In the genomic region with DNA sequence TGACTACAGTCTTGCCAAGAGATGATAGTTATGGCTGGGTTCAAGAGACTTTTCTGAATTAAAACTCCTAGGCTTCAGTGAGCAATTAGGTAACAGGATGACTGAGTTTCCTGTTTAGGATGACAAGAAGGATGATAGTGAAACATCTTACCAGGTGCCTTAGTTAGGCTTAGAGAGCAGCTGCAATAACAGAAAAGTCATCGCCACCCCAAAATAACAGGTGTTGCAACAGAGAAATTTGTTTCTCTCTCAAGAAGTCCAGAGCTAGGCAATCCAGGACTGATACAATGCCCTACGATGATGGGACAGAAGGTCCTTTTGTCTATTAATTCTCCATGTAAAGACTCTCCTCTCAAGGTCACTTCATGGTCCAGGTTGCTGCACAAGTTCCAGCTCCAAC, we compare ENCODE assay signal across 23 cellular contexts.
"Had no signal": no experiment of that assay in that cellular context is flagged by ENCODE, and none has a peak within 500 bp of the region (broad histone marks: within the 10 kb centered on the region; RNA-seq: fewer than 3 reads in every experiment).

No MANE protein-coding gene starts in this region.

- H3K27ac ChIP-seq: epithelial cell of prostate, esophagus squamous epithelium, gastrocnemius medialis, heart right ventricle, left lung, lower lobe of right lung had no signal

- H3K4me1 ChIP-seq: esophagus squamous epithelium, gastrocnemius medialis, heart right ventricle, left lung, lower lobe of right lung had no signal

- H3K9me3 ChIP-seq: esophagus squamous epithelium, gastrocnemius medialis, lower lobe of right lung, mucosa of descending colon had no signal

- H3K27me3 ChIP-seq: esophagus squamous epithelium, gastrocnemius medialis, heart right ventricle, left lung had no signal

- H3K36me3 ChIP-seq: esophagus squamous epithelium, gastrocnemius medialis, heart right ventricle, left lung, lower lobe of right lung had no signal

- DNase-seq: cortex of kidney; effector CD8-positive, alpha-beta T cell; effector memory CD8-positive, alpha-beta T cell; endodermal cell; erythroblast; esophagus squamous epithelium; foreskin fibroblast; foreskin melanocyte; gastrocnemius medialis; glutamatergic neuron; head of caudate nucleus; heart right ventricle; hippocampal formation; left cardiac atrium; left lung; left ventricle myocardium superior; lower lobe of right lung; mesenchymal stem cell; mucosa of descending colon; naive B cell; naive thymus-derived CD8-positive, alpha-beta T cell had no signal

- ATAC-seq: effector memory CD8-positive, alpha-beta T cell; esophagus mucosa; gastrocnemius medialis; heart right ventricle; left cardiac atrium; left lung; left ventricle myocardium superior; lower lobe of right lung; mucosa of descending colon; naive thymus-derived CD8-positive, alpha-beta T cell had no signal

- H3K4me3 ChIP-seq: esophagus squamous epithelium, gastrocnemius medialis, heart right ventricle, left lung, lower lobe of right lung, mucosa of descending colon had no signal
